Comparison of ENCODE assay signal across 15 cellular contexts in the genomic region with DNA sequence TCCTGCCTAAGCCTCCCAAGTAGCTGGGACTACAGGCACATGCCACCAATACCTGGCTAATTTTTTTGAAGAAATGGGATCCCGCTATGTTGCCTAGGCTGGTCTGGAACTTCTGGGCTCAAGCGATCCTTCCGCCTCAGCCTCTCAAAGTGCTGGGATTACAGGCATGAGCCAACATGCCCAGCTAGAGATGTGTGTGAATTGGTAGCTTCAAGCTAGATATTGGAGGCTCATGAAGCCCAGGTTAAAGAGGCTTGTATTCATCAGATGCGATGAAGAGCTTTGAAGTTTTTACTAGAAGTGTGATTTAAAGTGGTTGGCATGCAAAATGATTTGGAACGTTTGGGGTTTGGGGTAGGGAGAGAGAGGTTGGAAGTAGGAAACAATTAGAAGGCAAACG. TPM values are rescaled to one million over a fixed set of nuclear protein-coding genes. Genes with fewer than 3 reads are reported as not detected.
A peak's percentile ranks its signal among the peaks of the same experiment; 100 is the strongest.
DNase-seq lines count a peak whose midpoint lies in the region; ATAC-seq and TF ChIP-seq lines count a peak whose summit lies in the region.
"Had no signal": no experiment of that assay in that cellular context is flagged by ENCODE, and none has a peak within 500 bp of the region (broad histone marks: within the 10 kb centered on the region; RNA-seq: fewer than 3 reads in every experiment).

No MANE protein-coding gene starts in this region.

- H3K36me3 ChIP-seq in fibroblast of lung (ENCODE audit: control insufficient read depth, insufficient read depth, low read length) (no peaks in the 10 kb centered on the region), uterus (no peaks in the 10 kb centered on the region), spleen (no peaks in the 10 kb centered on the region)
- H3K36me3 ChIP-seq: suprapubic skin had no signal

- H3K4me1 Mint-ChIP-seq in activated naive CD4-positive, alpha-beta T cell treated with anti-CD3 and anti-CD28 coated beads, Interleukin-2, amount 10 ng/mL, durations not matched to agents 7 days and 5 days, result peaks cover 49% of the 10 kb centered on the region
- peaks cover 50% of the 10 kb centered on the region for H3K4me1 Mint-ChIP-seq in WTC11

- no peaks in the 10 kb centered on the region for H3K36me3 Mint-ChIP-seq in activated naive CD4-positive, alpha-beta T cell treated with anti-CD3 and anti-CD28 coated beads, Interleukin-2, amount 10 ng/mL, durations not matched to agents 7 days and 5 days
- no peaks in the 10 kb centered on the region for H3K36me3 Mint-ChIP-seq in WTC11

- 81 to 90% (median 84%) methylated on average over 6 of the region's 6 CpGs for WGBS in spleen, 5 donors

- no peaks in the 10 kb centered on the region for H3K27me3 ChIP-seq in fibroblast of lung (ENCODE audit: control insufficient read depth, insufficient read depth, low read length)
- H3K27me3 ChIP-seq in uterus, result no peaks in the 10 kb centered on the region
- H3K27me3 ChIP-seq in spleen (replicated peaks in 1 of 7), result no peaks in the 10 kb centered on the region
- H3K27me3 ChIP-seq: suprapubic skin had no signal

- H3K9me3 ChIP-seq in fibroblast of lung (ENCODE audit: control insufficient read depth, insufficient read depth, low read depth, low read length) (no peaks in the 10 kb centered on the region), uterus (no peaks in the 10 kb centered on the region), spleen (no peaks in the 10 kb centered on the region)
- H3K9me3 ChIP-seq: suprapubic skin had no signal

- DNase-seq in activated naive CD4-positive, alpha-beta T cell treated with anti-CD3 and anti-CD28 coated beads, Interleukin-2, amount 10 ng/mL, durations not matched to agents 7 days and 5 days, result no peak
- DNase-seq in activated naive CD4-positive, alpha-beta T cell treated with anti-CD3 and anti-CD28 coated beads, Interleukin-2, amount 50 U/mL, for 16 hours, result no peak
- DNase-seq in WTC11 (ENCODE audit: low spot score) (no peak), fibroblast of lung (ENCODE audit: low read depth in 2 of 2) (no peak), uterus (no peak), spleen (no peak), SKM-1 (lab: John Stamatoyannopoulos, UW; ENCODE audit: unreplicated experiment) (no peak)
- DNase-seq: activated gamma-delta T cell; C1 segment of cervical spinal cord; glutamatergic neuron; NCI-H187; nucleus accumbens; stimulated activated CD4-positive, alpha-beta T cell treated with anti-CD3 and anti-CD28 coated beads, Interleukin-4, amount 100 ng/mL, for 1 hour had no signal

- H3K4me2 ChIP-seq in fibroblast of lung (ENCODE audit: extremely low read depth, insufficient read depth, low read length), result no peak overlapping the region

- intact Hi-C loops in uterus (cut with DNase I; ENCODE audit: low total_unique reads), result no loop called here
- intact Hi-C loops in spleen (cut with DNase I; ENCODE audit: low total_unique reads), result no loop called here

- TF ChIP-seq POLR2A in uterus (IDR thresholded peaks at IDR 0.05) (no peak), spleen (IDR thresholded peaks at IDR 0.05) (no peak)

- no peaks in the 10 kb centered on the region for H3K27me3 Mint-ChIP-seq in activated naive CD4-positive, alpha-beta T cell treated with anti-CD3 and anti-CD28 coated beads, Interleukin-2, amount 10 ng/mL, durations not matched to agents 7 days and 5 days
- H3K27me3 Mint-ChIP-seq in WTC11 (ENCODE audit: low read depth), result no peaks in the 10 kb centered on the region

- H3K79me2 ChIP-seq in fibroblast of lung (ENCODE audit: control insufficient read depth, insufficient read depth, low read length), result peaks cover 58% of the 10 kb centered on the region

- no peaks in the 10 kb centered on the region for H3K9me3 Mint-ChIP-seq in activated naive CD4-positive, alpha-beta T cell treated with anti-CD3 and anti-CD28 coated beads, Interleukin-2, amount 10 ng/mL, durations not matched to agents 7 days and 5 days
- no peaks in the 10 kb centered on the region for H3K9me3 Mint-ChIP-seq in WTC11

- H3K9ac ChIP-seq in fibroblast of lung (ENCODE audit: insufficient read depth, low read length), result no peak overlapping the region

- H2AFZ ChIP-seq in fibroblast of lung (ENCODE audit: low read length), result no peak overlapping the region

- CTCF ChIA-PET in activated naive CD4-positive, alpha-beta T cell treated with anti-CD3 and anti-CD28 coated beads, Interleukin-2, amount 10 ng/mL, durations not matched to agents 7 days and 5 days (lab: Charles Lee), result interaction anchor here (1.2 to 1.6 kb wide), 4 partner anchors 12 to 19 kb away, joined by 4 to 6 read pairs (median 4); no protein-coding TSS in a partner anchor
- CTCF ChIA-PET in WTC11 (lab: Charles Lee), result interaction anchor here (0.7 to 1.5 kb wide), 4 partner anchors 13 to 172 kb away, joined by 3 to 11 read pairs (median 8); no protein-coding TSS in a partner anchor

- H3K4me1 ChIP-seq in fibroblast of lung (ENCODE audit: control insufficient read depth, extremely low read depth, insufficient read depth, low read length), result peaks cover 44% of the 10 kb centered on the region
- H3K4me1 ChIP-seq in uterus, result peaks cover 0 to 9% of the 10 kb centered on the region in 2 donors
- peaks cover 20 to 66% (median 44%) of the 10 kb centered on the region in 6 donors for H3K4me1 ChIP-seq in spleen

- H3K4me3 Mint-ChIP-seq in activated naive CD4-positive, alpha-beta T cell treated with anti-CD3 and anti-CD28 coated beads, Interleukin-2, amount 10 ng/mL, durations not matched to agents 7 days and 5 days, result no peak overlapping the region
- no peak overlapping the region for H3K4me3 Mint-ChIP-seq in WTC11

- H3K27ac ChIP-seq in fibroblast of lung (ENCODE audit: insufficient read depth, low read length) (peak overlapping the region; percentile 71), uterus (peak overlapping the region; percentile 60 to 67), spleen (peak overlapping the region in 4 of 8 donors; percentile 39 to 65 (median 59))
- H3K27ac ChIP-seq: suprapubic skin had no signal

- POLR2A ChIA-PET in WTC11 (lab: Charles Lee), result interaction anchor here (0.6 kb wide), 1 partner anchor 361 kb away, joined by 3 read pairs; no protein-coding TSS in a partner anchor

- ATAC-seq in WTC11, result no peak
- ATAC-seq in HG03439 (IDR thresholded peaks at IDR 0.05; ENCODE audit: unreplicated experiment), result no peak

- H3K27ac Mint-ChIP-seq in activated naive CD4-positive, alpha-beta T cell treated with anti-CD3 and anti-CD28 coated beads, Interleukin-2, amount 10 ng/mL, durations not matched to agents 7 days and 5 days, result peak overlapping the region; percentile 87
- H3K27ac Mint-ChIP-seq in WTC11, result peak overlapping the region; percentile 89

- H3K4me3 ChIP-seq in fibroblast of lung (replicated peaks in 1 of 4; ENCODE audit: control extremely low read depth in 1 of 4, insufficient read depth in 1 of 4, low read depth in 3 of 4, low read length in 4 of 4), result no peak overlapping the region
- no peak overlapping the region for H3K4me3 ChIP-seq in uterus
- no peak overlapping the region for H3K4me3 ChIP-seq in spleen
- H3K4me3 ChIP-seq: suprapubic skin had no signal

- TF ChIP-seq CTCF in WTC11 (IDR thresholded peaks at IDR 0.05) (no peak), fibroblast of lung (conservative IDR thresholded peaks at IDR 0.05 in 1 of 2, IDR thresholded peaks at IDR 0.05 in 1 of 2; ENCODE audit: low read depth in 1 of 2, low read length in 2 of 2) (no peak), uterus (IDR thresholded peaks at IDR 0.05) (no peak), spleen (IDR thresholded peaks at IDR 0.05 in 8 of 11, conservative IDR thresholded peaks at IDR 0.05 in 3 of 11) (no peak)

- no peaks in the 10 kb centered on the region for H4K20me1 ChIP-seq in fibroblast of lung (ENCODE audit: control insufficient read depth, extremely low read depth, insufficient read depth, low read length)

TF ChIP-seq in WTC11, 78 proteins besides CTCF, POLR2A, EP300 and RAD21 (continues in another document):
- no peak for TF ChIP-seq ESRRA (CRISPR knock-in tag; IDR thresholded peaks at IDR 0.05; ENCODE audit: borderline replicate concordance)
- TF ChIP-seq, protein P1, sequence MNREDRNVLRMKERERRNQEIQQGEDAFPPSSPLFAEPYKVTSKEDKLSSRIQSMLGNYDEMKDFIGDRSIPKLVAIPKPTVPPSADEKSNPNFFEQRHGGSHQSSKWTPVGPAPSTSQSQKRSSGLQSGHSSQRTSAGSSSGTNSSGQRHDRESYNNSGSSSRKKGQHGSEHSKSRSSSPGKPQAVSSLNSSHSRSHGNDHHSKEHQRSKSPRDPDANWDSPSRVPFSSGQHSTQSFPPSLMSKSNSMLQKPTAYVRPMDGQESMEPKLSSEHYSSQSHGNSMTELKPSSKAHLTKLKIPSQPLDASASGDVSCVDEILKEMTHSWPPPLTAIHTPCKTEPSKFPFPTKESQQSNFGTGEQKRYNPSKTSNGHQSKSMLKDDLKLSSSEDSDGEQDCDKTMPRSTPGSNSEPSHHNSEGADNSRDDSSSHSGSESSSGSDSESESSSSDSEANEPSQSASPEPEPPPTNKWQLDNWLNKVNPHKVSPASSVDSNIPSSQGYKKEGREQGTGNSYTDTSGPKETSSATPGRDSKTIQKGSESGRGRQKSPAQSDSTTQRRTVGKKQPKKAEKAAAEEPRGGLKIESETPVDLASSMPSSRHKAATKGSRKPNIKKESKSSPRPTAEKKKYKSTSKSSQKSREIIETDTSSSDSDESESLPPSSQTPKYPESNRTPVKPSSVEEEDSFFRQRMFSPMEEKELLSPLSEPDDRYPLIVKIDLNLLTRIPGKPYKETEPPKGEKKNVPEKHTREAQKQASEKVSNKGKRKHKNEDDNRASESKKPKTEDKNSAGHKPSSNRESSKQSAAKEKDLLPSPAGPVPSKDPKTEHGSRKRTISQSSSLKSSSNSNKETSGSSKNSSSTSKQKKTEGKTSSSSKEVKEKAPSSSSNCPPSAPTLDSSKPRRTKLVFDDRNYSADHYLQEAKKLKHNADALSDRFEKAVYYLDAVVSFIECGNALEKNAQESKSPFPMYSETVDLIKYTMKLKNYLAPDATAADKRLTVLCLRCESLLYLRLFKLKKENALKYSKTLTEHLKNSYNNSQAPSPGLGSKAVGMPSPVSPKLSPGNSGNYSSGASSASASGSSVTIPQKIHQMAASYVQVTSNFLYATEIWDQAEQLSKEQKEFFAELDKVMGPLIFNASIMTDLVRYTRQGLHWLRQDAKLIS (CRISPR knock-in tag; IDR thresholded peaks at IDR 0.05; ENCODE audit: borderline replicate concordance), result no peak

RNA-seq across cellular contexts. Expression of a gene that starts 19.6 kb away (rescaled TPM):
- 56.2 to 56.9 TPM (median 56.8 TPM) in 3 replicates for total RNA-seq in WTC11 (2021)
- total RNA-seq in fibroblast of lung, result 37.0 and 55.5 TPM in 2 replicates
- 80.9 and 108 TPM in 2 replicates for polyA plus RNA-seq in fibroblast of lung
- 48.7 and 60.3 TPM in 2 replicates for polyA plus RNA-seq in fibroblast of lung (2012)
- 131 and 171 TPM in 2 replicates for polyA minus RNA-seq in fibroblast of lung (ENCODE audit: low replicate concordance)
- total RNA-seq in uterus, result 10 to 100 TPM; 17.7 to 52.9 (median 33.8) TPM
- total RNA-seq in spleen, result 10 to 100 TPM; 21.5 to 42.9 (median 32.6) TPM
- polyA plus RNA-seq in spleen, result 1 to 10 TPM; 3.9 to 8.3 (median 4.4) TPM

RNA-seq across cellular contexts. Expression of a gene that starts 42.1 kb away (rescaled TPM):
- 153 to 224 TPM (median 217 TPM) in 3 replicates for total RNA-seq in WTC11 (2021)
- 33.9 and 55.5 TPM in 2 replicates for total RNA-seq in fibroblast of lung
- 51.8 and 62.1 TPM in 2 replicates for polyA plus RNA-seq in fibroblast of lung
- 53.4 and 65.8 TPM in 2 replicates for polyA plus RNA-seq in fibroblast of lung (2012)
- polyA minus RNA-seq in fibroblast of lung (ENCODE audit: low replicate concordance), result 27.2 and 32.4 TPM in 2 replicates
- total RNA-seq in uterus, result 10 to 100 TPM in 2 of 4 donors, 1 to 10 TPM in 2; 1.2 to 36.2 (median 15.5) TPM
- total RNA-seq in spleen, result 10 to 100 TPM; 15.5 to 28.0 (median 23.5) TPM
- 10 to 100 TPM; 18.6 to 27.7 (median 24.7) TPM for polyA plus RNA-seq in spleen
